In the genomic region with DNA sequence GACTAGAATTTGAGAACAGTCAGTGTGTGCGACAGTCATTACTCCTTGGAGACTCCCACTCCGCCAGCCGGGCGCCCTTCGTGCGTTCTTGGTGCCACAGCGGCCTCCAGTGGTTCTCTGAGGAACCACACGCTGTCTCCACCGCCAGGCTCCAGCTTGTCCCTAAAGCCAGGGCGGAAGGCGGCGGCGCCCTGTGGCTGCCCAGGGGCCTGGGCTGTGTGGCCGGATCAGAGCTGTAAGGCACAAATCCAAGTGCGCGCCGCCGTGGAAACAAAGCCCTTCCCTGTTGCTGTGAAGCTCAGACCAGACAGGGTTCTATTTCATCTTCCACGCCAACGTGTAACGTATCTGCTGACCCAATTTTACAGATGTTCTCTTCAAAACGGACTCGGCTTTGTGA, we compare ENCODE assay signal across 8 cellular contexts. TPM values are rescaled to one million over a fixed set of nuclear protein-coding genes. Genes with fewer than 3 reads are reported as not detected.
A peak's percentile ranks its signal among the peaks of the same experiment; 100 is the strongest.
DNase-seq lines count a peak whose midpoint lies in the region; ATAC-seq lines count a peak whose summit lies in the region.

No MANE protein-coding gene starts in this region.

- ATAC-seq in GM19463 (IDR thresholded peaks at IDR 0.05; ENCODE audit: unreplicated experiment) (peak; percentile 94), HG03521 (IDR thresholded peaks at IDR 0.05; ENCODE audit: unreplicated experiment) (peak; percentile 92)
- ATAC-seq in activated CD8-positive, alpha-beta T cell treated with anti-CD3 and anti-CD28 coated beads, Interleukin-2, amount 10 ng/mL, durations not matched to agents 7 days and 5 days: peak; percentile 86
- ATAC-seq in effector memory CD8-positive, alpha-beta T cell (replicated peaks): peak; percentile 75

- H3K27ac Mint-ChIP-seq in activated CD8-positive, alpha-beta T cell treated with anti-CD3 and anti-CD28 coated beads, Interleukin-2, amount 10 ng/mL, durations not matched to agents 7 days and 5 days: no peak overlapping the region
- no peak overlapping the region for H3K27ac Mint-ChIP-seq in effector memory CD8-positive, alpha-beta T cell

- H3K27me3 Mint-ChIP-seq in activated CD8-positive, alpha-beta T cell treated with anti-CD3 and anti-CD28 coated beads, Interleukin-2, amount 10 ng/mL, durations not matched to agents 7 days and 5 days (ENCODE audit: low read depth): no peaks in the 10 kb centered on the region
- no peaks in the 10 kb centered on the region for H3K27me3 Mint-ChIP-seq in effector memory CD8-positive, alpha-beta T cell

- H3K4me3 Mint-ChIP-seq in activated CD8-positive, alpha-beta T cell treated with anti-CD3 and anti-CD28 coated beads, Interleukin-2, amount 10 ng/mL, durations not matched to agents 7 days and 5 days: no peak overlapping the region
- H3K4me3 Mint-ChIP-seq in effector memory CD8-positive, alpha-beta T cell: no peak overlapping the region

- CTCF ChIA-PET in activated CD8-positive, alpha-beta T cell treated with anti-CD3 and anti-CD28 coated beads, Interleukin-2, amount 10 ng/mL, durations not matched to agents 7 days and 5 days (lab: Charles Lee): interaction anchor here (0.8 to 1.8 kb wide), 6 partner anchors 15 to 1424 kb away, joined by 3 to 8 read pairs (median 4); no protein-coding TSS in a partner anchor

- POLR2A ChIA-PET in activated CD8-positive, alpha-beta T cell treated with anti-CD3 and anti-CD28 coated beads, Interleukin-2, amount 10 ng/mL, durations not matched to agents 7 days and 5 days (lab: Charles Lee): interaction anchor here (1.0 kb wide), 1 partner anchor 157 kb away, joined by 4 read pairs; no protein-coding TSS in a partner anchor

- no peaks in the 10 kb centered on the region for H3K9me3 Mint-ChIP-seq in activated CD8-positive, alpha-beta T cell treated with anti-CD3 and anti-CD28 coated beads, Interleukin-2, amount 10 ng/mL, durations not matched to agents 7 days and 5 days (ENCODE audit: insufficient read depth)
- no peaks in the 10 kb centered on the region for H3K9me3 Mint-ChIP-seq in effector memory CD8-positive, alpha-beta T cell

- H3K4me1 Mint-ChIP-seq in activated CD8-positive, alpha-beta T cell treated with anti-CD3 and anti-CD28 coated beads, Interleukin-2, amount 10 ng/mL, durations not matched to agents 7 days and 5 days (ENCODE audit: low read depth): peaks cover 3% of the 10 kb centered on the region
- peaks cover 0 to 1% of the 10 kb centered on the region in 2 donors for H3K4me1 Mint-ChIP-seq in effector memory CD8-positive, alpha-beta T cell (ENCODE audit: low read depth in 2 of 2)

- H3K36me3 Mint-ChIP-seq in activated CD8-positive, alpha-beta T cell treated with anti-CD3 and anti-CD28 coated beads, Interleukin-2, amount 10 ng/mL, durations not matched to agents 7 days and 5 days (ENCODE audit: low read depth): no peaks in the 10 kb centered on the region
- H3K36me3 Mint-ChIP-seq in effector memory CD8-positive, alpha-beta T cell (ENCODE audit: insufficient read depth): peaks cover 9% of the 10 kb centered on the region

- peak; percentile 24 for DNase-seq in CMK (ENCODE audit: low read depth)
- peak; percentile 42 for DNase-seq in NCI-H82 treated with DMSO at 0.1 percent for 48 hours (lab: John Stamatoyannopoulos, UW; ENCODE audit: unreplicated experiment)
- peak; percentile 66 for DNase-seq in activated CD8-positive, alpha-beta T cell treated with anti-CD3 and anti-CD28 coated beads, Interleukin-2, amount 10 ng/mL, durations not matched to agents 7 days and 5 days
- DNase-seq in effector memory CD8-positive, alpha-beta T cell: peak; percentile 37 to 60 (median 53)
- DNase-seq in midbrain (lab: John Stamatoyannopoulos, UW): peak; percentile 89
- DNase-seq in stimulated activated CD8-positive, alpha-beta memory T cell treated with anti-CD3 and anti-CD28 coated beads, Interleukin-2, amount 100 ng/mL, for 48 hours (ENCODE audit: low read depth in 2 of 2): peak; percentile 48 to 61

RNA-seq across cellular contexts. Expression of a gene that starts 34.1 kb away (rescaled TPM):
- total RNA-seq in activated CD8-positive, alpha-beta T cell treated with anti-CD3 and anti-CD28 coated beads, Interleukin-2, amount 10 ng/mL, durations not matched to agents 7 days and 5 days: 10 to 100 TPM; 47.2 to 50.8 TPM

Comparison
In these comparisons a context has a peak if more than half of its experiments do, and no peak if none do; other contexts are left out.
1. Peak in every context shown above with its lines: DNase-seq and ATAC-seq.
2. DNase-seq: peak in every context shown above with its lines; median percentile 89 in midbrain; 66 in activated CD8-positive, alpha-beta T cell treated with anti-CD3 and anti-CD28 coated beads, Interleukin-2, amount 10 ng/mL, durations not matched to agents 7 days and 5 days; 54 in stimulated activated CD8-positive, alpha-beta memory T cell treated with anti-CD3 and anti-CD28 coated beads, Interleukin-2, amount 100 ng/mL, for 48 hours; 53 in effector memory CD8-positive, alpha-beta T cell; 42 in NCI-H82 treated with DMSO at 0.1 percent for 48 hours; 24 in CMK.